In the genomic region with DNA sequence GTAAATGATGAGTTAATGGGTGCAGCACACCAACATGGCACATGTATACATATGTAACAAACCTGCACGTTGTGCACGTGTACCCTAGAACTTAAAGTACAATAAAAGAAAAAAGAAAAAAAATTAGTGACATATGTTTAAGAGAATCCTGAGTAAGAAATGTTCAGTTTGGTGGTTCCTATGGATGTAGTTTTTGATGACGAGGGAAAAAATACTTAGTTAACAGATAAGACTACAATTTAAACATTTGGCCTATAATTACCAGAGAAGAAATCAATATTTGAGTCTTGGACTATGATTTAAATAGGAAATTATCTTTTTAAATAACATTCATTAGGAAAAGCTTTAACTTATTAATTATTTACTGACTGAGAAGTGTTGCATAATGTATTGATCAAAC, we compare ENCODE assay signal across 9 cellular contexts. TPM values are rescaled to one million over a fixed set of nuclear protein-coding genes. Genes with fewer than 3 reads are reported as not detected.
"Had no signal": no experiment of that assay in that cellular context is flagged by ENCODE, and none has a peak within 500 bp of the region (broad histone marks: within the 10 kb centered on the region; RNA-seq: fewer than 3 reads in every experiment).

No MANE protein-coding gene starts in this region.

- DNase-seq: H9, HCEC 1CT, KBM-7 had no signal

- H3K4me1 Mint-ChIP-seq: GM23338, H9 had no signal

- H3K4me3 Mint-ChIP-seq: GM23338, H9 had no signal

- H3K4me2 ChIP-seq: GM23338, KMS-11 had no signal

- H3K4me3 ChIP-seq: GM23338 had no signal

- H3K27ac ChIP-seq: KMS-11 had no signal

- H3K27ac Mint-ChIP-seq: GM23338, H9 had no signal

- ATAC-seq: GM23338 had no signal

- FAIRE-seq: H1, H54, HTR-8/SVneo had no signal

- H3K9ac ChIP-seq: KMS-11 had no signal

RNA-seq across cellular contexts. Expression of gene SLC26A3, which starts 39.2 kb away (rescaled TPM):
- total RNA-seq: GM23338, H1, H9, HT-29 had no signal
- polyA plus RNA-seq: GM23338, H1 had no signal
